In genomic region chrX:38124000-38124399, GRCh38 we compare ENCODE assay signal across 22 cellular contexts.
"Had no signal": no experiment of that assay in that cellular context is flagged by ENCODE, and none has a peak within 500 bp of the region (broad histone marks: within the 10 kb centered on the region; RNA-seq: fewer than 3 reads in every experiment).

No MANE protein-coding gene starts in this region.

- H3K27me3 ChIP-seq: gastroesophageal sphincter, neural progenitor cell, tibial artery, uterus had no signal

- H3K27ac ChIP-seq: adrenal gland, gastroesophageal sphincter, heart right ventricle, neural progenitor cell, tibial artery, uterus had no signal

- H3K36me3 ChIP-seq: adrenal gland, gastroesophageal sphincter, heart right ventricle, neural progenitor cell, tibial artery, uterus had no signal

- H2AFZ ChIP-seq: neural progenitor cell had no signal

- H3K4me2 ChIP-seq: neural progenitor cell had no signal

- DNase-seq: activated CD4-positive, CD25-positive, alpha-beta regulatory T cell treated with anti-CD3 and anti-CD28 coated beads, Interleukin-2, amount 50 U/mL, for 72 hours; activated CD8-positive, alpha-beta memory T cell treated with anti-CD3 and anti-CD28 coated beads for 24 hours; activated CD8-positive, alpha-beta memory T cell treated with anti-CD3 and anti-CD28 coated beads, Interleukin-2, amount 50 U/mL, for 48 hours; activated effector memory CD4-positive, alpha-beta T cell treated with anti-CD3 and anti-CD28 coated beads, Interleukin-2, amount 50 U/mL, for 16 hours; activated T-cell treated with anti-CD3 and anti-CD28 coated beads, Interleukin-2, amount 50 U/mL, for 72 hours; adrenal gland; effector CD4-positive, alpha-beta T cell; heart right ventricle; left ventricle myocardium superior; naive thymus-derived CD4-positive, alpha-beta T cell; stimulated activated CD4-positive, alpha-beta T cell treated with anti-CD3 and anti-CD28 coated beads, Interleukin-12 subunit alpha, Interleukin-12 subunit beta, amount 100 ng/mL, for 4 hours; stimulated activated CD4-positive, alpha-beta T cell treated with anti-CD3 and anti-CD28 coated beads, Interleukin-1b, Interleukin-23, amount 100 ng/mL, for 48 hours; stimulated activated naive CD4-positive, alpha-beta T cell treated with Interleukin-2 at 50 U/mL for 16 hours; substantia nigra; tibial artery; uterus had no signal

- H3K9me3 ChIP-seq: adrenal gland, gastroesophageal sphincter, heart right ventricle, tibial artery, uterus had no signal

- H3K4me1 Mint-ChIP-seq: memory B cell; naive thymus-derived CD4-positive, alpha-beta T cell; neural progenitor cell had no signal

- ATAC-seq: activated naive CD4-positive, alpha-beta T cell treated with anti-CD3 and anti-CD28 coated beads, Interleukin-2, amount 50 U/mL, for 72 hours; activated T-cell treated with anti-CD3 and anti-CD28 coated beads, Interleukin-2, amount 50 U/mL, for 72 hours; esophagus mucosa; gastroesophageal sphincter; heart right ventricle; left ventricle myocardium superior; naive thymus-derived CD4-positive, alpha-beta T cell had no signal

- H3K27ac Mint-ChIP-seq: activated naive CD4-positive, alpha-beta T cell treated with anti-CD3 and anti-CD28 coated beads, Interleukin-2, amount 50 U/mL, for 72 hours; activated T-cell treated with anti-CD3 and anti-CD28 coated beads, Interleukin-2, amount 50 U/mL, for 72 hours; memory B cell; naive thymus-derived CD4-positive, alpha-beta T cell; neural progenitor cell; progenitor cell of endocrine pancreas had no signal

- H3K4me3 Mint-ChIP-seq: activated T-cell treated with anti-CD3 and anti-CD28 coated beads, Interleukin-2, amount 50 U/mL, for 72 hours; memory B cell; naive thymus-derived CD4-positive, alpha-beta T cell; neural progenitor cell had no signal

- H3K36me3 Mint-ChIP-seq: activated naive CD4-positive, alpha-beta T cell treated with anti-CD3 and anti-CD28 coated beads, Interleukin-2, amount 50 U/mL, for 72 hours; memory B cell; naive thymus-derived CD4-positive, alpha-beta T cell; neural progenitor cell had no signal

- H3K9ac ChIP-seq: neural progenitor cell had no signal

- H3K4me3 ChIP-seq: adrenal gland, gastroesophageal sphincter, heart right ventricle, neural progenitor cell, tibial artery, uterus had no signal

- H3K27me3 Mint-ChIP-seq: naive thymus-derived CD4-positive, alpha-beta T cell; progenitor cell of endocrine pancreas had no signal

- H3K4me1 ChIP-seq: adrenal gland, gastroesophageal sphincter, heart right ventricle, neural progenitor cell, tibial artery, uterus had no signal

- H3K9me3 Mint-ChIP-seq: activated naive CD4-positive, alpha-beta T cell treated with anti-CD3 and anti-CD28 coated beads, Interleukin-2, amount 50 U/mL, for 72 hours; activated T-cell treated with anti-CD3 and anti-CD28 coated beads, Interleukin-2, amount 50 U/mL, for 72 hours; memory B cell; naive thymus-derived CD4-positive, alpha-beta T cell; neural progenitor cell had no signal
